Comparison of ENCODE assay signal across 10 cellular contexts in genomic region chr22:41106122-41106968, GRCh38. TPM values are rescaled to one million over a fixed set of nuclear protein-coding genes. Genes with fewer than 3 reads are reported as not detected.
DNase-seq lines count a peak whose midpoint lies in the region; ATAC-seq and TF ChIP-seq lines count a peak whose summit lies in the region.
"Had no signal": no experiment of that assay in that cellular context is flagged by ENCODE, and none has a peak within 500 bp of the region (broad histone marks: within the 10 kb centered on the region; RNA-seq: fewer than 3 reads in every experiment).

No MANE protein-coding gene starts in this region.

- peak overlapping the region; percentile 1 for H3K27ac ChIP-seq in brain microvascular endothelial cell

- TF ChIP-seq CTCF in brain microvascular endothelial cell (IDR thresholded peaks at IDR 0.05; ENCODE audit: low read depth, low read length, missing control alignments) (no peak), mesothelial cell of epicardium (IDR thresholded peaks at IDR 0.05; ENCODE audit: unreplicated experiment) (no peak)

- no peak overlapping the region for H3K4me3 ChIP-seq in brain microvascular endothelial cell (ENCODE audit: low read depth, low read length)
- H3K4me3 ChIP-seq: BLaER1 treated with 17β-estradiol and CSF1 and Interleukin-3, amounts not matched to agents 10 nM and 100 nM had no signal

- in situ Hi-C loops in brain microvascular endothelial cell (cut with HindIII; ENCODE audit: low pct_ligation_motif_present, low sequenced_read_pairs) = no loop called here

- intact Hi-C loops in Right ventricle myocardium superior (cut with DNase I) = no loop called here
- intact Hi-C loops in cardiac septum (cut with DNase I) = no loop called here

- H3K4me1 Mint-ChIP-seq in mesothelial cell of epicardium = peaks cover 10% of the 10 kb centered on the region

- ATAC-seq in Right ventricle myocardium superior (ENCODE audit: poor library complexity) = peak; percentile 37

- H3K27me3 ChIP-seq in brain microvascular endothelial cell (replicated peaks) = no peaks in the 10 kb centered on the region
- H3K27me3 ChIP-seq: BLaER1 treated with 17β-estradiol and CSF1 and Interleukin-3, amounts not matched to agents 10 nM and 100 nM had no signal

- peaks cover 16% of the 10 kb centered on the region for H3K36me3 Mint-ChIP-seq in mesothelial cell of epicardium

- H3K36me3 ChIP-seq in brain microvascular endothelial cell (replicated peaks) = no peaks in the 10 kb centered on the region

- H3K27ac Mint-ChIP-seq in mesothelial cell of epicardium = peak overlapping the region; percentile 66

- no peak overlapping the region for H3K4me3 Mint-ChIP-seq in mesothelial cell of epicardium

- H3K27me3 Mint-ChIP-seq in mesothelial cell of epicardium (ENCODE audit: low read depth) = no peaks in the 10 kb centered on the region

- no peaks in the 10 kb centered on the region for H3K9me3 Mint-ChIP-seq in mesothelial cell of epicardium

- no peak for DNase-seq in Right ventricle myocardium superior
- DNase-seq in cardiac septum (ENCODE audit: low spot score) = no peak
- peak; percentile 13 for DNase-seq in brain microvascular endothelial cell
- DNase-seq in mesothelial cell of epicardium (ENCODE audit: low spot score in 2 of 2, unreplicated experiment in 2 of 2) = no peak
- no peak for DNase-seq in dermis blood vessel endothelial cell
- DNase-seq in NCI-H2227 (lab: John Stamatoyannopoulos, UW; ENCODE audit: unreplicated experiment) = no peak
- DNase-seq in cerebellum (ENCODE audit: low spot score) = no peak
- no peak for DNase-seq in stimulated activated naive CD4-positive, alpha-beta T cell treated with Interleukin-2 at 50 U/mL for 16 hours (lab: John Stamatoyannopoulos, UW)
- DNase-seq: NCI-H446 had no signal

RNA-seq across cellular contexts. Expression of gene EP300, which starts 14.0 kb away (rescaled TPM):
- total RNA-seq in Right ventricle myocardium superior (24.2 TPM), cardiac septum (35.4 TPM), mesothelial cell of epicardium (113 to 124 TPM (median 123 TPM) in 3 replicates), dermis blood vessel endothelial cell (42.5 and 66.4 TPM in 2 replicates), cerebellum (95.4 TPM)
